In genomic region chr11:65919151-65920034, GRCh38 we compare ENCODE assay signal across 1 cellular context.
TF ChIP-seq lines count a peak whose summit lies in the region.

Gene DRAP1, plus strand, starts transcription at chr11:65919426. Its CDS starts 76 bp downstream, at chr11:65919502.

TF ChIP-seq in HepG2, 621 proteins besides CTCF, POLR2A, EP300 and RAD21 (continued from another document and continues in another):
- no peak for TF ChIP-seq SATB2 (CRISPR knock-in tag; IDR thresholded peaks at IDR 0.05)
- TF ChIP-seq TMF1 (CRISPR knock-in tag; IDR thresholded peaks at IDR 0.05; ENCODE audit: low read depth) = peak; percentile 42; the same call in 1 of the 2 replicates
- peak; percentile 74; the same call in 1 of the 2 replicates for TF ChIP-seq IKZF5 (CRISPR knock-in tag; IDR thresholded peaks at IDR 0.05)
- TF ChIP-seq CCAR2 (optimal IDR thresholded peaks at IDR 0.05; ENCODE audit: low read depth, low read length) = peak; percentile 79
- TF ChIP-seq ZNF414 (CRISPR knock-in tag; IDR thresholded peaks at IDR 0.05) = no peak
- TF ChIP-seq YEATS2 (CRISPR knock-in tag; IDR thresholded peaks at IDR 0.05; ENCODE audit: borderline replicate concordance) = peak; percentile 51; the same call in 1 of the 2 replicates
- peak; percentile 75; the same call in 1 of the 2 replicates for TF ChIP-seq HMGXB3 (CRISPR knock-in tag; IDR thresholded peaks at IDR 0.05; ENCODE audit: borderline replicate concordance)
- TF ChIP-seq GATAD2A (CRISPR knock-in tag; IDR thresholded peaks at IDR 0.05) = peak; percentile 57; the same call in 1 of the 2 replicates
- TF ChIP-seq BHLHE40 (IDR thresholded peaks at IDR 0.05; ENCODE audit: low read length) = peak; percentile 47; the same call in 1 of the 2 replicates
- TF ChIP-seq ZNF274 (CRISPR knock-in tag; IDR thresholded peaks at IDR 0.05) = peak; percentile 47; the same call in 1 of the 2 replicates
- TF ChIP-seq HES4 (CRISPR knock-in tag; IDR thresholded peaks at IDR 0.05; ENCODE audit: borderline replicate concordance) = peak; percentile 59; the same call in 1 of the 2 replicates
- TF ChIP-seq BORCS8-MEF2B (CRISPR knock-in tag; IDR thresholded peaks at IDR 0.05) = peak; percentile 79
- peak; percentile 75 for TF ChIP-seq ISL2 (CRISPR knock-in tag; IDR thresholded peaks at IDR 0.05)
- TF ChIP-seq ZNF878 (CRISPR knock-in tag; IDR thresholded peaks at IDR 0.05) = no peak
- TF ChIP-seq HNRNPH1 (optimal IDR thresholded peaks at IDR 0.05; ENCODE audit: low read depth, low read length) = no peak
- 0 out of 2 replicates have a peak, but pooled peaks have one; percentile 43 for TF ChIP-seq ZSCAN25 (CRISPR knock-in tag; IDR thresholded peaks at IDR 0.05)
- TF ChIP-seq HNF4A (CRISPR knock-in tag; IDR thresholded peaks at IDR 0.05) = peak; percentile 43; the same call in 1 of the 2 replicates
- TF ChIP-seq ZNF597 (CRISPR knock-in tag; IDR thresholded peaks at IDR 0.05) = no peak
- peak; percentile 74; the same call in 1 of the 2 replicates for TF ChIP-seq ZNF746 (CRISPR knock-in tag; IDR thresholded peaks at IDR 0.05)
- TF ChIP-seq GMEB1 (CRISPR knock-in tag; IDR thresholded peaks at IDR 0.05; ENCODE audit: borderline replicate concordance) = peak; percentile 64
- TF ChIP-seq SP5 (CRISPR knock-in tag; IDR thresholded peaks at IDR 0.05; ENCODE audit: borderline replicate concordance, low read depth) = peak; percentile 73; the same call in 1 of the 2 replicates
- TF ChIP-seq ZNF138 (CRISPR knock-in tag; IDR thresholded peaks at IDR 0.05; ENCODE audit: low read depth) = peak; percentile 58; the same call in 1 of the 2 replicates
- no peak for TF ChIP-seq ZNF512B (CRISPR knock-in tag; IDR thresholded peaks at IDR 0.05; ENCODE audit: borderline replicate concordance)
- TF ChIP-seq KLF6 (CRISPR knock-in tag; IDR thresholded peaks at IDR 0.05) = peak; percentile 77; the same call in 1 of the 2 replicates
- TF ChIP-seq ZNF446 (CRISPR knock-in tag; IDR thresholded peaks at IDR 0.05) = peak; percentile 44; the same call in 1 of the 2 replicates
- no peak for TF ChIP-seq ZBTB40 (IDR thresholded peaks at IDR 0.05)
- TF ChIP-seq ZBTB40 (CRISPR knock-in tag; IDR thresholded peaks at IDR 0.05) = no peak
